ENCODE assay signal across 1 cellular context in the genomic region with DNA sequence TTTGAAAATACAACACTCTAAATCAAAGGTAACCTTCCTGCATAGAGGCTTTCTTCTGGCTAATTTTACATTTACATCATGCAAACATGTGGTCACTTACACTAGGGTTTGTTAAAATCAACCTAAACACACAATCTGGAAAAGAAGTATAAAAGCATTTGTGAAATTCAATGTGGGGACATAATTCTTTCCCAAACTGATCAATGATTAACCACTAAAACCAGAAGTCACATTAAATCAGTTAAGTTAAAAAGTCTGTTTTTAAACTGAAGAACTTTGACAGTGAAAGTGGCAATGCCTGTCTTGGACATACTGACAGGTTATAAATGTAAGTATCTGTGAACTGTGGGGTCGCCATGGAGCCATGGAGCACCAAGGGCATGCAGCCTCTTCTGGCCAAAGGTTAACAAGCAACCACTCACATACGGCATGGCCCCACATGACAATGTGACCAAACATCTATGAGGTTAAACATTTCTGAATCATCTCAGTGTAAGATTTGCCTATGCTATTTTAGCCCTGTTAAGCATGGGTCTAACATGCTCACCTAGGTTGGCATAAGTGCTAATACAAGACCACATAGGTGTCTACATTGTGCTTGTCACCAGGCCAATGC.
TF ChIP-seq lines count a peak whose summit lies in the region.

No MANE protein-coding gene starts in this region.

TF ChIP-seq in HepG2, 621 proteins besides CTCF, POLR2A, EP300 and RAD21 (continued from another document):
- TF ChIP-seq, protein P1, sequence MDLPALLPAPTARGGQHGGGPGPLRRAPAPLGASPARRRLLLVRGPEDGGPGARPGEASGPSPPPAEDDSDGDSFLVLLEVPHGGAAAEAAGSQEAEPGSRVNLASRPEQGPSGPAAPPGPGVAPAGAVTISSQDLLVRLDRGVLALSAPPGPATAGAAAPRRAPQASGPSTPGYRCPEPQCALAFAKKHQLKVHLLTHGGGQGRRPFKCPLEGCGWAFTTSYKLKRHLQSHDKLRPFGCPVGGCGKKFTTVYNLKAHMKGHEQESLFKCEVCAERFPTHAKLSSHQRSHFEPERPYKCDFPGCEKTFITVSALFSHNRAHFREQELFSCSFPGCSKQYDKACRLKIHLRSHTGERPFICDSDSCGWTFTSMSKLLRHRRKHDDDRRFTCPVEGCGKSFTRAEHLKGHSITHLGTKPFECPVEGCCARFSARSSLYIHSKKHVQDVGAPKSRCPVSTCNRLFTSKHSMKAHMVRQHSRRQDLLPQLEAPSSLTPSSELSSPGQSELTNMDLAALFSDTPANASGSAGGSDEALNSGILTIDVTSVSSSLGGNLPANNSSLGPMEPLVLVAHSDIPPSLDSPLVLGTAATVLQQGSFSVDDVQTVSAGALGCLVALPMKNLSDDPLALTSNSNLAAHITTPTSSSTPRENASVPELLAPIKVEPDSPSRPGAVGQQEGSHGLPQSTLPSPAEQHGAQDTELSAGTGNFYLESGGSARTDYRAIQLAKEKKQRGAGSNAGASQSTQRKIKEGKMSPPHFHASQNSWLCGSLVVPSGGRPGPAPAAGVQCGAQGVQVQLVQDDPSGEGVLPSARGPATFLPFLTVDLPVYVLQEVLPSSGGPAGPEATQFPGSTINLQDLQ (CRISPR knock-in tag; IDR thresholded peaks at IDR 0.05): no peak
- TF ChIP-seq SIX4 (CRISPR knock-in tag; IDR thresholded peaks at IDR 0.05) (no peak), FOXP1 (IDR thresholded peaks at IDR 0.05) (no peak), FOXP1 (CRISPR knock-in tag; IDR thresholded peaks at IDR 0.05) (no peak), EEA1 (CRISPR knock-in tag; IDR thresholded peaks at IDR 0.05; ENCODE audit: borderline replicate concordance) (no peak), EHMT2 (IDR thresholded peaks at IDR 0.05; ENCODE audit: borderline replicate concordance, low read depth, low read length) (peak; percentile 79; the same call in 1 of the 2 replicates), MIER2 (CRISPR knock-in tag; IDR thresholded peaks at IDR 0.05) (0 out of 2 replicates have a peak, but pooled peaks have one; percentile 38), HMG20A (CRISPR knock-in tag; IDR thresholded peaks at IDR 0.05; ENCODE audit: borderline replicate concordance) (peak; percentile 61; the same call in 1 of the 2 replicates), ZNF10 (CRISPR knock-in tag; IDR thresholded peaks at IDR 0.05; ENCODE audit: borderline replicate concordance, low read depth) (no peak), ZNF567 (CRISPR knock-in tag; IDR thresholded peaks at IDR 0.05; ENCODE audit: borderline replicate concordance) (no peak), PPARG (CRISPR knock-in tag; conservative IDR thresholded peaks at IDR 0.05) (peak; percentile 60; the same call in 1 of the 2 replicates), MATR3 (CRISPR knock-in tag; IDR thresholded peaks at IDR 0.05) (no peak), ZNF501 (CRISPR knock-in tag; IDR thresholded peaks at IDR 0.05) (no peak), PCBP1 (IDR thresholded peaks at IDR 0.05; ENCODE audit: borderline replicate concordance, low read depth, low read length) (no peak), ZNF773 (CRISPR knock-in tag; IDR thresholded peaks at IDR 0.05; ENCODE audit: borderline replicate concordance) (no peak), ZSCAN21 (CRISPR knock-in tag; IDR thresholded peaks at IDR 0.05; ENCODE audit: borderline replicate concordance) (no peak), ZNF839 (CRISPR knock-in tag; IDR thresholded peaks at IDR 0.05; ENCODE audit: borderline replicate concordance) (no peak), GLI4 (CRISPR knock-in tag; IDR thresholded peaks at IDR 0.05; ENCODE audit: borderline replicate concordance) (no peak), GTF2F1 (IDR thresholded peaks at IDR 0.05; ENCODE audit: low read length) (no peak), MIER3 (CRISPR knock-in tag; IDR thresholded peaks at IDR 0.05; ENCODE audit: borderline replicate concordance) (0 out of 2 replicates have a peak, but pooled peaks have one; percentile 20)
- TF ChIP-seq, protein P2, sequence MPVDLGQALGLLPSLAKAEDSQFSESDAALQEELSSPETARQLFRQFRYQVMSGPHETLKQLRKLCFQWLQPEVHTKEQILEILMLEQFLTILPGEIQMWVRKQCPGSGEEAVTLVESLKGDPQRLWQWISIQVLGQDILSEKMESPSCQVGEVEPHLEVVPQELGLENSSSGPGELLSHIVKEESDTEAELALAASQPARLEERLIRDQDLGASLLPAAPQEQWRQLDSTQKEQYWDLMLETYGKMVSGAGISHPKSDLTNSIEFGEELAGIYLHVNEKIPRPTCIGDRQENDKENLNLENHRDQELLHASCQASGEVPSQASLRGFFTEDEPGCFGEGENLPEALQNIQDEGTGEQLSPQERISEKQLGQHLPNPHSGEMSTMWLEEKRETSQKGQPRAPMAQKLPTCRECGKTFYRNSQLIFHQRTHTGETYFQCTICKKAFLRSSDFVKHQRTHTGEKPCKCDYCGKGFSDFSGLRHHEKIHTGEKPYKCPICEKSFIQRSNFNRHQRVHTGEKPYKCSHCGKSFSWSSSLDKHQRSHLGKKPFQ (CRISPR knock-in tag; IDR thresholded peaks at IDR 0.05; ENCODE audit: insufficient replicate concordance): no peak
- TF ChIP-seq, protein P3, sequence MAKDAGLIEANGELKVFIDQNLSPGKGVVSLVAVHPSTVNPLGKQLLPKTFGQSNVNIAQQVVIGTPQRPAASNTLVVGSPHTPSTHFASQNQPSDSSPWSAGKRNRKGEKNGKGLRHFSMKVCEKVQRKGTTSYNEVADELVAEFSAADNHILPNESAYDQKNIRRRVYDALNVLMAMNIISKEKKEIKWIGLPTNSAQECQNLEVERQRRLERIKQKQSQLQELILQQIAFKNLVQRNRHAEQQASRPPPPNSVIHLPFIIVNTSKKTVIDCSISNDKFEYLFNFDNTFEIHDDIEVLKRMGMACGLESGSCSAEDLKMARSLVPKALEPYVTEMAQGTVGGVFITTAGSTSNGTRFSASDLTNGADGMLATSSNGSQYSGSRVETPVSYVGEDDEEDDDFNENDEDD (CRISPR knock-in tag; IDR thresholded peaks at IDR 0.05; ENCODE audit: borderline replicate concordance): no peak
- TF ChIP-seq, protein P4, sequence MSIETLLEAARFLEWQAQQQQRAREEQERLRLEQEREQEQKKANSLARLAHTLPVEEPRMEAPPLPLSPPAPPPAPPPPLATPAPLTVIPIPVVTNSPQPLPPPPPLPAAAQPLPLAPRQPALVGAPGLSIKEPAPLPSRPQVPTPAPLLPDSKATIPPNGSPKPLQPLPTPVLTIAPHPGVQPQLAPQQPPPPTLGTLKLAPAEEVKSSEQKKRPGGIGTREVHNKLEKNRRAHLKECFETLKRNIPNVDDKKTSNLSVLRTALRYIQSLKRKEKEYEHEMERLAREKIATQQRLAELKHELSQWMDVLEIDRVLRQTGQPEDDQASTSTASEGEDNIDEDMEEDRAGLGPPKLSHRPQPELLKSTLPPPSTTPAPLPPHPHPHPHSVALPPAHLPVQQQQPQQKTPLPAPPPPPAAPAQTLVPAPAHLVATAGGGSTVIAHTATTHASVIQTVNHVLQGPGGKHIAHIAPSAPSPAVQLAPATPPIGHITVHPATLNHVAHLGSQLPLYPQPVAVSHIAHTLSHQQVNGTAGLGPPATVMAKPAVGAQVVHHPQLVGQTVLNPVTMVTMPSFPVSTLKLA (IDR thresholded peaks at IDR 0.05): no peak
- TF ChIP-seq, protein P5, sequence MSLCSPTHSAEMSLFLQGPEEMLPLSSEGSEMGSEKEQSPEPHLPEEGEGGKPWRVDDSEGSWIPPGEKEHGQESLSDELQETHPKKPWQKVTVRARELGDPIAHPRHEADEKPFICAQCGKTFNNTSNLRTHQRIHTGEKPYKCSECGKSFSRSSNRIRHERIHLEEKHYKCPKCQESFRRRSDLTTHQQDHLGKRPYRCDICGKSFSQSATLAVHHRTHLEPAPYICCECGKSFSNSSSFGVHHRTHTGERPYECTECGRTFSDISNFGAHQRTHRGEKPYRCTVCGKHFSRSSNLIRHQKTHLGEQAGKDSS (CRISPR knock-in tag; IDR thresholded peaks at IDR 0.05; ENCODE audit: borderline replicate concordance, low read depth): no peak
- TF ChIP-seq, protein P6, sequence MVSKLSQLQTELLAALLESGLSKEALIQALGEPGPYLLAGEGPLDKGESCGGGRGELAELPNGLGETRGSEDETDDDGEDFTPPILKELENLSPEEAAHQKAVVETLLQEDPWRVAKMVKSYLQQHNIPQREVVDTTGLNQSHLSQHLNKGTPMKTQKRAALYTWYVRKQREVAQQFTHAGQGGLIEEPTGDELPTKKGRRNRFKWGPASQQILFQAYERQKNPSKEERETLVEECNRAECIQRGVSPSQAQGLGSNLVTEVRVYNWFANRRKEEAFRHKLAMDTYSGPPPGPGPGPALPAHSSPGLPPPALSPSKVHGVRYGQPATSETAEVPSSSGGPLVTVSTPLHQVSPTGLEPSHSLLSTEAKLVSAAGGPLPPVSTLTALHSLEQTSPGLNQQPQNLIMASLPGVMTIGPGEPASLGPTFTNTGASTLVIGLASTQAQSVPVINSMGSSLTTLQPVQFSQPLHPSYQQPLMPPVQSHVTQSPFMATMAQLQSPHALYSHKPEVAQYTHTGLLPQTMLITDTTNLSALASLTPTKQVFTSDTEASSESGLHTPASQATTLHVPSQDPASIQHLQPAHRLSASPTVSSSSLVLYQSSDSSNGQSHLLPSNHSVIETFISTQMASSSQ (IDR thresholded peaks at IDR 0.05; ENCODE audit: low read depth): no peak
- TF ChIP-seq, protein P6 (CRISPR knock-in tag; IDR thresholded peaks at IDR 0.05; ENCODE audit: borderline replicate concordance): peak; percentile 45; the same call in 1 of the 2 replicates
- TF ChIP-seq, protein P7, sequence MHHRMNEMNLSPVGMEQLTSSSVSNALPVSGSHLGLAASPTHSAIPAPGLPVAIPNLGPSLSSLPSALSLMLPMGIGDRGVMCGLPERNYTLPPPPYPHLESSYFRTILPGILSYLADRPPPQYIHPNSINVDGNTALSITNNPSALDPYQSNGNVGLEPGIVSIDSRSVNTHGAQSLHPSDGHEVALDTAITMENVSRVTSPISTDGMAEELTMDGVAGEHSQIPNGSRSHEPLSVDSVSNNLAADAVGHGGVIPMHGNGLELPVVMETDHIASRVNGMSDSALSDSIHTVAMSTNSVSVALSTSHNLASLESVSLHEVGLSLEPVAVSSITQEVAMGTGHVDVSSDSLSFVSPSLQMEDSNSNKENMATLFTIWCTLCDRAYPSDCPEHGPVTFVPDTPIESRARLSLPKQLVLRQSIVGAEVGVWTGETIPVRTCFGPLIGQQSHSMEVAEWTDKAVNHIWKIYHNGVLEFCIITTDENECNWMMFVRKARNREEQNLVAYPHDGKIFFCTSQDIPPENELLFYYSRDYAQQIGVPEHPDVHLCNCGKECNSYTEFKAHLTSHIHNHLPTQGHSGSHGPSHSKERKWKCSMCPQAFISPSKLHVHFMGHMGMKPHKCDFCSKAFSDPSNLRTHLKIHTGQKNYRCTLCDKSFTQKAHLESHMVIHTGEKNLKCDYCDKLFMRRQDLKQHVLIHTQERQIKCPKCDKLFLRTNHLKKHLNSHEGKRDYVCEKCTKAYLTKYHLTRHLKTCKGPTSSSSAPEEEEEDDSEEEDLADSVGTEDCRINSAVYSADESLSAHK (CRISPR knock-in tag; IDR thresholded peaks at IDR 0.05; ENCODE audit: borderline replicate concordance): no peak
- TF ChIP-seq, protein P8, sequence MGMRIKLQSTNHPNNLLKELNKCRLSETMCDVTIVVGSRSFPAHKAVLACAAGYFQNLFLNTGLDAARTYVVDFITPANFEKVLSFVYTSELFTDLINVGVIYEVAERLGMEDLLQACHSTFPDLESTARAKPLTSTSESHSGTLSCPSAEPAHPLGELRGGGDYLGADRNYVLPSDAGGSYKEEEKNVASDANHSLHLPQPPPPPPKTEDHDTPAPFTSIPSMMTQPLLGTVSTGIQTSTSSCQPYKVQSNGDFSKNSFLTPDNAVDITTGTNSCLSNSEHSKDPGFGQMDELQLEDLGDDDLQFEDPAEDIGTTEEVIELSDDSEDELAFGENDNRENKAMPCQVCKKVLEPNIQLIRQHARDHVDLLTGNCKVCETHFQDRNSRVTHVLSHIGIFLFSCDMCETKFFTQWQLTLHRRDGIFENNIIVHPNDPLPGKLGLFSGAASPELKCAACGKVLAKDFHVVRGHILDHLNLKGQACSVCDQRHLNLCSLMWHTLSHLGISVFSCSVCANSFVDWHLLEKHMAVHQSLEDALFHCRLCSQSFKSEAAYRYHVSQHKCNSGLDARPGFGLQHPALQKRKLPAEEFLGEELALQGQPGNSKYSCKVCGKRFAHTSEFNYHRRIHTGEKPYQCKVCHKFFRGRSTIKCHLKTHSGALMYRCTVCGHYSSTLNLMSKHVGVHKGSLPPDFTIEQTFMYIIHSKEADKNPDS (CRISPR knock-in tag; IDR thresholded peaks at IDR 0.05): no peak
